1 cellular context compared by ENCODE assay signal in genomic region chr2:100819365-100820345, GRCh38.
TF ChIP-seq lines count a peak whose summit lies in the region.

A gene with protein sequence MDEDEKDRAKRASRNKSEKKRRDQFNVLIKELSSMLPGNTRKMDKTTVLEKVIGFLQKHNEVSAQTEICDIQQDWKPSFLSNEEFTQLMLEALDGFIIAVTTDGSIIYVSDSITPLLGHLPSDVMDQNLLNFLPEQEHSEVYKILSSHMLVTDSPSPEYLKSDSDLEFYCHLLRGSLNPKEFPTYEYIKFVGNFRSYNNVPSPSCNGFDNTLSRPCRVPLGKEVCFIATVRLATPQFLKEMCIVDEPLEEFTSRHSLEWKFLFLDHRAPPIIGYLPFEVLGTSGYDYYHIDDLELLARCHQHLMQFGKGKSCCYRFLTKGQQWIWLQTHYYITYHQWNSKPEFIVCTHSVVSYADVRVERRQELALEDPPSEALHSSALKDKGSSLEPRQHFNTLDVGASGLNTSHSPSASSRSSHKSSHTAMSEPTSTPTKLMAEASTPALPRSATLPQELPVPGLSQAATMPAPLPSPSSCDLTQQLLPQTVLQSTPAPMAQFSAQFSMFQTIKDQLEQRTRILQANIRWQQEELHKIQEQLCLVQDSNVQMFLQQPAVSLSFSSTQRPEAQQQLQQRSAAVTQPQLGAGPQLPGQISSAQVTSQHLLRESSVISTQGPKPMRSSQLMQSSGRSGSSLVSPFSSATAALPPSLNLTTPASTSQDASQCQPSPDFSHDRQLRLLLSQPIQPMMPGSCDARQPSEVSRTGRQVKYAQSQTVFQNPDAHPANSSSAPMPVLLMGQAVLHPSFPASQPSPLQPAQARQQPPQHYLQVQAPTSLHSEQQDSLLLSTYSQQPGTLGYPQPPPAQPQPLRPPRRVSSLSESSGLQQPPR (plus strand): TSS chr2:100820139. CDS start chr2:100904755, 84,616 bp downstream.

TF ChIP-seq in HEK293, 187 proteins besides CTCF, POLR2A, EP300 and RAD21 (continued from another document):
- TF ChIP-seq ZNF76 (tag by site-specific recombination; IDR thresholded peaks at IDR 0.05; ENCODE audit: borderline replicate concordance, low read depth): no peak
- no peak for TF ChIP-seq ZNF488 (tag by site-specific recombination; IDR thresholded peaks at IDR 0.05)
- TF ChIP-seq, protein P1, sequence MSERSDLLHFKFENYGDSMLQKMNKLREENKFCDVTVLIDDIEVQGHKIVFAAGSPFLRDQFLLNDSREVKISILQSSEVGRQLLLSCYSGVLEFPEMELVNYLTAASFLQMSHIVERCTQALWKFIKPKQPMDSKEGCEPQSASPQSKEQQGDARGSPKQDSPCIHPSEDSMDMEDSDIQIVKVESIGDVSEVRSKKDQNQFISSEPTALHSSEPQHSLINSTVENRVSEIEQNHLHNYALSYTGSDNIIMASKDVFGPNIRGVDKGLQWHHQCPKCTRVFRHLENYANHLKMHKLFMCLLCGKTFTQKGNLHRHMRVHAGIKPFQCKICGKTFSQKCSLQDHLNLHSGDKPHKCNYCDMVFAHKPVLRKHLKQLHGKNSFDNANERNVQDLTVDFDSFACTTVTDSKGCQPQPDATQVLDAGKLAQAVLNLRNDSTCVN (tag by site-specific recombination; optimal IDR thresholded peaks at IDR 0.05): peak; percentile 76
- TF ChIP-seq ZNF16 (tag by site-specific recombination; IDR thresholded peaks at IDR 0.05; ENCODE audit: low read depth): no peak
- TF ChIP-seq, protein P2, sequence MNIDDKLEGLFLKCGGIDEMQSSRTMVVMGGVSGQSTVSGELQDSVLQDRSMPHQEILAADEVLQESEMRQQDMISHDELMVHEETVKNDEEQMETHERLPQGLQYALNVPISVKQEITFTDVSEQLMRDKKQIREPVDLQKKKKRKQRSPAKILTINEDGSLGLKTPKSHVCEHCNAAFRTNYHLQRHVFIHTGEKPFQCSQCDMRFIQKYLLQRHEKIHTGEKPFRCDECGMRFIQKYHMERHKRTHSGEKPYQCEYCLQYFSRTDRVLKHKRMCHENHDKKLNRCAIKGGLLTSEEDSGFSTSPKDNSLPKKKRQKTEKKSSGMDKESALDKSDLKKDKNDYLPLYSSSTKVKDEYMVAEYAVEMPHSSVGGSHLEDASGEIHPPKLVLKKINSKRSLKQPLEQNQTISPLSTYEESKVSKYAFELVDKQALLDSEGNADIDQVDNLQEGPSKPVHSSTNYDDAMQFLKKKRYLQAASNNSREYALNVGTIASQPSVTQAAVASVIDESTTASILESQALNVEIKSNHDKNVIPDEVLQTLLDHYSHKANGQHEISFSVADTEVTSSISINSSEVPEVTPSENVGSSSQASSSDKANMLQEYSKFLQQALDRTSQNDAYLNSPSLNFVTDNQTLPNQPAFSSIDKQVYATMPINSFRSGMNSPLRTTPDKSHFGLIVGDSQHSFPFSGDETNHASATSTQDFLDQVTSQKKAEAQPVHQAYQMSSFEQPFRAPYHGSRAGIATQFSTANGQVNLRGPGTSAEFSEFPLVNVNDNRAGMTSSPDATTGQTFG (tag by site-specific recombination; IDR thresholded peaks at IDR 0.05; ENCODE audit: borderline replicate concordance): no peak
- TF ChIP-seq SP2 (tag by site-specific recombination; IDR thresholded peaks at IDR 0.05): no peak
